ENCODE assay signal across 24 cellular contexts in the genomic region with DNA sequence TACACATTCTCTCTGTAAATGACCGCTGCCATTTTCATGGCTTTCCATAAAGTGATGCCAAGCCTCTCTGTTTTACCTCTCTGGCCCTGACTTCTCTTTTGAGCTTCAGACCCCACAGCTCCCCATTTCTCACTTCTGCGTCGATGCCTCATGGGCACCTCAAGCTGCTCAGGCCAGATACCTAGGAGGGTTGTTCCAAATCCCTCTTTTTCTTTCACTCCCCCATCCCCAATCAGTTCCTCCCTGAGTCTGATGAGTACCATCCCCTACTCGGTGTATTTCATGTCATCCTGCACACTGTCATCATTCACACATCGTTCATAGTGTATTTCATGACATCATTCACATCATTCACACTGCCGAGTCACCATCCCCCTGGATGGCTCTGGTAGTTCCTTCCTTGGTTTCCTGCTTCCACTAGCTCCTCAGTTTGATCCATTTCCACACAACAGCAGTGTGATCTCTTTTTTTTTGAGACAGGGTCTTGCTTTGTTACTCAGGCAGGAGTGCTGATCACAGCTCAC. TPM values are rescaled to one million over a fixed set of nuclear protein-coding genes. Genes with fewer than 3 reads are reported as not detected.
DNase-seq lines count a peak whose midpoint lies in the region; ATAC-seq, FAIRE-seq and TF ChIP-seq lines count a peak whose summit lies in the region.
"Had no signal": no experiment of that assay in that cellular context is flagged by ENCODE, and none has a peak within 500 bp of the region (broad histone marks: within the 10 kb centered on the region; RNA-seq: fewer than 3 reads in every experiment).

No MANE protein-coding gene starts in this region.

- TF ChIP-seq CTCF in HEK293 (tag by site-specific recombination; IDR thresholded peaks at IDR 0.05) (no peak), bronchial epithelial cell (IDR thresholded peaks at IDR 0.05; ENCODE audit: insufficient read depth, low read length, severe bottlenecking) (no peak)

- POLR2A ChIA-PET in HEK293 (lab: Yijun Ruan, JAX): interaction anchor here (0.8 kb wide), 1 partner anchor 14 kb away, joined by 3 read pairs; no protein-coding TSS in a partner anchor

- FAIRE-seq in bronchial epithelial cell (lab: Jason Lieb, UNC): peak; percentile 84
- FAIRE-seq: GM12878, H54 had no signal

- H3K36me3 ChIP-seq in HEK293 (ENCODE audit: control insufficient read depth in 2 of 2, insufficient read depth in 1 of 2, low read length in 2 of 2): peaks cover 0 to 4% of the 10 kb centered on the region in 2 experiments; a peak in 2 of 3 replicates
- no peaks in the 10 kb centered on the region for H3K36me3 ChIP-seq in bronchial epithelial cell (ENCODE audit: control insufficient read depth, insufficient read depth, low read length)
- H3K36me3 ChIP-seq: BE2C had no signal

- no peaks in the 10 kb centered on the region for H3K4me1 ChIP-seq in HEK293 (ENCODE audit: control insufficient read depth, insufficient read depth, low read length)
- H3K4me1 ChIP-seq: BE2C had no signal

- no peak overlapping the region for H3K4me3 ChIP-seq in HEK293 (ENCODE audit: low read depth, low read length)
- no peak overlapping the region for H3K4me3 ChIP-seq in bronchial epithelial cell (ENCODE audit: low read depth, low read length)
- H3K4me3 ChIP-seq: GM12878, GM23248 had no signal

- peak; percentile 10 for ATAC-seq in esophagus mucosa
- ATAC-seq in GM21528 (IDR thresholded peaks at IDR 0.05; ENCODE audit: low FRiP score, unreplicated experiment): no peak
- ATAC-seq: GM12878 had no signal

- CTCF ChIA-PET in HEK293 (lab: Yijun Ruan, JAX): interaction anchor here (0.6 to 0.8 kb wide), 2 partner anchors 39 to 314 kb away, joined by 3 read pairs; no protein-coding TSS in a partner anchor

- H3K27ac ChIP-seq in HEK293 (ENCODE audit: extremely low read depth, low read depth, low read length): no peak overlapping the region
- H3K27ac ChIP-seq: GM23248, HL-60 had no signal

- no peaks in the 10 kb centered on the region for H3K9me3 ChIP-seq in HEK293 (ENCODE audit: control insufficient read depth, insufficient read depth, low read depth, low read length)
- H3K9me3 ChIP-seq: BE2C had no signal

- H3K27me3 ChIP-seq in bronchial epithelial cell (ENCODE audit: control insufficient read depth, insufficient read depth, low read length): no peaks in the 10 kb centered on the region
- H3K27me3 ChIP-seq: BE2C had no signal

- intact Hi-C loops in posterior vena cava (cut with DNase I): no loop called here

- DNase-seq in bronchial epithelial cell (ENCODE audit: low read depth): no peak
- DNase-seq in posterior vena cava (ENCODE audit: low spot score): peak; percentile 16
- no peak for DNase-seq in superior temporal gyrus (ENCODE audit: extremely low spot score)
- DNase-seq: BE2C; C1 segment of cervical spinal cord; CD4-positive, CD25-positive, alpha-beta regulatory T cell; CD8-positive, alpha-beta memory T cell; COR-L47; DMS 273 treated with DMSO at 0.1 percent for 48 hours; DMS53; DND-41; EL; GM23248; HCEC 1CT; HFFc6; IMR-90 had no signal

TF ChIP-seq in HEK293, 187 proteins besides CTCF, POLR2A, EP300 and RAD21:
- TF ChIP-seq RBAK (tag by site-specific recombination; IDR thresholded peaks at IDR 0.05) (no peak), SETDB1 (IDR thresholded peaks at IDR 0.05; ENCODE audit: insufficient read length, low read length) (peak; percentile 86), FEZF1 (tag by site-specific recombination; IDR thresholded peaks at IDR 0.05) (no peak), GLI2 (tag by site-specific recombination; IDR thresholded peaks at IDR 0.05; ENCODE audit: borderline replicate concordance, low read depth) (no peak), ZNF23 (tag by site-specific recombination; IDR thresholded peaks at IDR 0.05; ENCODE audit: borderline replicate concordance) (no peak), ZNF629 (tag by site-specific recombination; IDR thresholded peaks at IDR 0.05) (0 out of 2 replicates have a peak, but pooled peaks have one; percentile 35), MZF1 (tag by site-specific recombination; IDR thresholded peaks at IDR 0.05; ENCODE audit: borderline replicate concordance) (peak; percentile 84)
- TF ChIP-seq, protein P1, sequence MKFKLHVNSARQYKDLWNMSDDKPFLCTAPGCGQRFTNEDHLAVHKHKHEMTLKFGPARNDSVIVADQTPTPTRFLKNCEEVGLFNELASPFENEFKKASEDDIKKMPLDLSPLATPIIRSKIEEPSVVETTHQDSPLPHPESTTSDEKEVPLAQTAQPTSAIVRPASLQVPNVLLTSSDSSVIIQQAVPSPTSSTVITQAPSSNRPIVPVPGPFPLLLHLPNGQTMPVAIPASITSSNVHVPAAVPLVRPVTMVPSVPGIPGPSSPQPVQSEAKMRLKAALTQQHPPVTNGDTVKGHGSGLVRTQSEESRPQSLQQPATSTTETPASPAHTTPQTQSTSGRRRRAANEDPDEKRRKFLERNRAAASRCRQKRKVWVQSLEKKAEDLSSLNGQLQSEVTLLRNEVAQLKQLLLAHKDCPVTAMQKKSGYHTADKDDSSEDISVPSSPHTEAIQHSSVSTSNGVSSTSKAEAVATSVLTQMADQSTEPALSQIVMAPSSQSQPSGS (tag by site-specific recombination; IDR thresholded peaks at IDR 0.05; ENCODE audit: low read depth): peak; percentile 73

RNA-seq across cellular contexts. Expression of a gene that starts 43.1 kb away (rescaled TPM):
- total RNA-seq in bronchial epithelial cell (under 0.01 and 0.51 TPM in 2 replicates), esophagus mucosa (9.1 TPM), posterior vena cava (10 to 100 TPM in 1 of 2 donors, 1 to 10 TPM in 1; 6.9 to 15.4 TPM)
- total RNA-seq: CD4-positive, CD25-positive, alpha-beta regulatory T cell; G401; HFFc6; HT1080 had no signal
